Comparison of ENCODE assay signal across 18 cellular contexts in genomic region chr16:85670840-85671239, GRCh38. TPM values are rescaled to one million over a fixed set of nuclear protein-coding genes. Genes with fewer than 3 reads are reported as not detected.
DNase-seq lines count a peak whose midpoint lies in the region; ATAC-seq, FAIRE-seq and TF ChIP-seq lines count a peak whose summit lies in the region.
"Had no signal": no experiment of that assay in that cellular context is flagged by ENCODE, and none has a peak within 500 bp of the region (broad histone marks: within the 10 kb centered on the region; RNA-seq: fewer than 3 reads in every experiment).

No MANE protein-coding gene starts in this region.

- peaks cover 0 to 28% (median 16%) of the 10 kb centered on the region in 6 donors for H3K4me1 ChIP-seq in spleen
- H3K4me1 ChIP-seq: BLaER1 had no signal

- TF ChIP-seq CTCF in WTC11 (IDR thresholded peaks at IDR 0.05) (no peak), glutamatergic neuron (IDR thresholded peaks at IDR 0.05; ENCODE audit: partially characterized antibody, unreplicated experiment) (no peak), spleen (IDR thresholded peaks at IDR 0.05 in 8 of 11, conservative IDR thresholded peaks at IDR 0.05 in 3 of 11) (no peak)

- peak overlapping the region; percentile 71 for H3K27ac Mint-ChIP-seq in activated T-cell treated with anti-CD3 and anti-CD28 coated beads, Interleukin-2, amount 50 U/mL, for 72 hours
- peak overlapping the region; percentile 89; the same call in 1 of the 2 replicates for H3K27ac Mint-ChIP-seq in WTC11
- H3K27ac Mint-ChIP-seq in glutamatergic neuron (ENCODE audit: unreplicated experiment), result peak overlapping the region; percentile 55

- peaks cover 4 to 100% (median 84%) of the 10 kb centered on the region in 6 donors for H3K36me3 ChIP-seq in spleen

- no peaks in the 10 kb centered on the region for H3K27me3 ChIP-seq in spleen (replicated peaks in 1 of 7)
- H3K27me3 ChIP-seq: BLaER1, MG63 had no signal

- 93 to 97% (median 96%) methylated on average over 14 of the region's 14 CpGs for WGBS in spleen, 5 donors

- no peak for DNase-seq in activated T-cell treated with anti-CD3 and anti-CD28 coated beads, Interleukin-2, amount 50 U/mL, for 72 hours
- DNase-seq in activated T-cell treated with anti-CD3 and anti-CD28 coated beads, Interleukin-2, amount 50 U/mL, for 4 hours, result no peak
- DNase-seq in WTC11 (ENCODE audit: low spot score) (no peak), glutamatergic neuron (no peak), spleen (peak; percentile 41), NCI-H526 (lab: John Stamatoyannopoulos, UW) (no peak), GM12891 (ENCODE audit: insufficient read length, low spot score) (no peak)
- DNase-seq: CD8-positive, alpha-beta memory T cell; DMS79 treated with DMSO at 0.1 percent for 48 hours; GM23248; MG63; NCI-H187; NCI-H82; PC-9 had no signal

- no peaks in the 10 kb centered on the region for H3K9me3 ChIP-seq in spleen
- H3K9me3 ChIP-seq: BLaER1, MG63 had no signal

- H3K4me3 ChIP-seq in spleen, result no peak overlapping the region
- H3K4me3 ChIP-seq: BLaER1, GM23248, MG63, PC-9 had no signal

- ATAC-seq in activated T-cell treated with anti-CD3 and anti-CD28 coated beads, Interleukin-2, amount 50 U/mL, for 72 hours (replicated peaks in 1 of 2), result no peak
- no peak for ATAC-seq in activated T-cell treated with anti-CD3 and anti-CD28 coated beads, Interleukin-2, amount 50 U/mL, for 4 hours
- ATAC-seq in WTC11 (no peak), GM19035 (IDR thresholded peaks at IDR 0.05; ENCODE audit: unreplicated experiment) (no peak)

- POLR2A ChIA-PET in WTC11 (lab: Charles Lee), result no interaction called here

- no peak for FAIRE-seq in GM12891 (lab: Jason Lieb, UNC)
- FAIRE-seq: A204.1, D721Med had no signal

- no peaks in the 10 kb centered on the region for H3K9me3 Mint-ChIP-seq in activated T-cell treated with anti-CD3 and anti-CD28 coated beads, Interleukin-2, amount 50 U/mL, for 72 hours
- no peaks in the 10 kb centered on the region for H3K9me3 Mint-ChIP-seq in activated T-cell treated with anti-CD3 and anti-CD28 coated beads, Interleukin-2, amount 50 U/mL, for 4 hours
- no peaks in the 10 kb centered on the region for H3K9me3 Mint-ChIP-seq in WTC11
- peaks cover 57% of the 10 kb centered on the region for H3K9me3 Mint-ChIP-seq in glutamatergic neuron (ENCODE audit: unreplicated experiment)
- H3K9me3 Mint-ChIP-seq: CD8-positive, alpha-beta memory T cell had no signal

- TF ChIP-seq POLR2A in spleen (IDR thresholded peaks at IDR 0.05) (no peak), GM12891 (IDR thresholded peaks at IDR 0.05; ENCODE audit: low read depth, low read length) (no peak)

- no peak overlapping the region for H3K27ac ChIP-seq in spleen
- H3K27ac ChIP-seq: BLaER1, GM23248, PC-9 had no signal

- H3K4me3 Mint-ChIP-seq in activated T-cell treated with anti-CD3 and anti-CD28 coated beads, Interleukin-2, amount 50 U/mL, for 72 hours, result no peak overlapping the region
- no peak overlapping the region for H3K4me3 Mint-ChIP-seq in activated T-cell treated with anti-CD3 and anti-CD28 coated beads, Interleukin-2, amount 50 U/mL, for 4 hours
- H3K4me3 Mint-ChIP-seq in WTC11, result no peak overlapping the region
- H3K4me3 Mint-ChIP-seq in glutamatergic neuron (ENCODE audit: unreplicated experiment), result no peak overlapping the region
- H3K4me3 Mint-ChIP-seq: CD8-positive, alpha-beta memory T cell had no signal

- H3K27me3 Mint-ChIP-seq in activated T-cell treated with anti-CD3 and anti-CD28 coated beads, Interleukin-2, amount 50 U/mL, for 72 hours (ENCODE audit: low read depth), result no peaks in the 10 kb centered on the region
- no peaks in the 10 kb centered on the region for H3K27me3 Mint-ChIP-seq in activated T-cell treated with anti-CD3 and anti-CD28 coated beads, Interleukin-2, amount 50 U/mL, for 4 hours (ENCODE audit: low read depth)
- H3K27me3 Mint-ChIP-seq in WTC11 (ENCODE audit: low read depth), result no peaks in the 10 kb centered on the region
- peaks cover 44% of the 10 kb centered on the region for H3K27me3 Mint-ChIP-seq in glutamatergic neuron (ENCODE audit: unreplicated experiment)
- H3K27me3 Mint-ChIP-seq: CD8-positive, alpha-beta memory T cell had no signal

- no peaks in the 10 kb centered on the region for H3K4me1 Mint-ChIP-seq in activated T-cell treated with anti-CD3 and anti-CD28 coated beads, Interleukin-2, amount 50 U/mL, for 72 hours (ENCODE audit: low read depth)
- H3K4me1 Mint-ChIP-seq in activated T-cell treated with anti-CD3 and anti-CD28 coated beads, Interleukin-2, amount 50 U/mL, for 4 hours (ENCODE audit: low read depth), result peaks cover 2% of the 10 kb centered on the region
- H3K4me1 Mint-ChIP-seq in WTC11, result no peaks in the 10 kb centered on the region
- peaks cover 29% of the 10 kb centered on the region for H3K4me1 Mint-ChIP-seq in glutamatergic neuron (ENCODE audit: low read depth, unreplicated experiment)

- intact Hi-C loops in spleen (cut with DNase I; ENCODE audit: low total_unique reads), result no loop called here

- H3K36me3 Mint-ChIP-seq in activated T-cell treated with anti-CD3 and anti-CD28 coated beads, Interleukin-2, amount 50 U/mL, for 72 hours (ENCODE audit: insufficient read depth in 2 of 2), result peaks cover 3 to 39% of the 10 kb centered on the region in 2 donors
- H3K36me3 Mint-ChIP-seq in activated T-cell treated with anti-CD3 and anti-CD28 coated beads, Interleukin-2, amount 50 U/mL, for 4 hours (ENCODE audit: insufficient read depth), result peaks cover 48% of the 10 kb centered on the region
- H3K36me3 Mint-ChIP-seq in WTC11 (peaks cover 71% of the 10 kb centered on the region), glutamatergic neuron (ENCODE audit: unreplicated experiment) (peaks cover 4% of the 10 kb centered on the region)

- CTCF ChIA-PET in WTC11 (lab: Charles Lee), result interaction anchor here (1.1 to 1.3 kb wide), 2 partner anchors 45 to 48 kb away, joined by 3 read pairs; no protein-coding TSS in a partner anchor

TF ChIP-seq in GM12891, 5 proteins besides CTCF, POLR2A, EP300 and RAD21:
- TF ChIP-seq POLR2AphosphoS5 (IDR thresholded peaks at IDR 0.05; ENCODE audit: low read depth, low read length) (no peak), TAF1 (IDR thresholded peaks at IDR 0.05; ENCODE audit: low read depth, low read length) (no peak), SPI1 (IDR thresholded peaks at IDR 0.05; ENCODE audit: low read depth, low read length) (no peak), PAX5 (IDR thresholded peaks at IDR 0.05; ENCODE audit: insufficient read depth, low read length, severe bottlenecking) (no peak), POU2F2 (IDR thresholded peaks at IDR 0.05; ENCODE audit: low read depth, low read length) (no peak)

RNA-seq across cellular contexts. Expression of gene GINS2, which starts 17.9 kb away (rescaled TPM):
- total RNA-seq in activated T-cell treated with anti-CD3 and anti-CD28 coated beads, Interleukin-2, amount 50 U/mL, for 72 hours, result 10 to 100 TPM; 32.6 to 55.6 TPM
- 10 to 100 TPM; 60.6 to 65.8 (median 62.7) TPM for total RNA-seq in activated T-cell treated with anti-CD3 and anti-CD28 coated beads, Interleukin-2, amount 50 U/mL, for 4 hours
- total RNA-seq in WTC11 (2021) (35.5 to 38.4 TPM (median 38.0 TPM) in 3 replicates), glutamatergic neuron (ENCODE audit: unreplicated experiment) (7.1 TPM), spleen (1 to 10 TPM; 1.0 to 7.0 (median 2.3) TPM)
- 1 to 10 TPM; 1.3 to 5.4 (median 2.3) TPM for polyA plus RNA-seq in spleen
- polyA plus RNA-seq in GM12891 (2012; ENCODE audit: low read depth, missing spikeins), result 21.0 TPM

RNA-seq across cellular contexts. Expression of gene GSE1, which starts 57.7 kb away (rescaled TPM):
- total RNA-seq in activated T-cell treated with anti-CD3 and anti-CD28 coated beads, Interleukin-2, amount 50 U/mL, for 72 hours, result 10 to 100 TPM; 26.7 to 30.9 TPM
- total RNA-seq in activated T-cell treated with anti-CD3 and anti-CD28 coated beads, Interleukin-2, amount 50 U/mL, for 4 hours, result 10 to 100 TPM; 15.5 to 15.6 (median 15.5) TPM
- 91.0 to 124 TPM (median 93.8 TPM) in 3 replicates for total RNA-seq in WTC11 (2021)
- 473 TPM for total RNA-seq in glutamatergic neuron (ENCODE audit: unreplicated experiment)
- 100 to 1,000 TPM in 1 of 7 donors, 10 to 100 TPM in 6; 79.8 to 121 (median 91.4) TPM for total RNA-seq in spleen
- polyA plus RNA-seq in spleen, result 10 to 100 TPM in 1 of 3 donors, 1 to 10 TPM in 2; 7.4 to 23.2 (median 9.2) TPM
- 18.7 TPM for polyA plus RNA-seq in GM12891 (2012; ENCODE audit: low read depth, missing spikeins)
